ENCODE assay signal across 8 cellular contexts in genomic region chr15:92807971-92808571, GRCh38.
DNase-seq lines count a peak whose midpoint lies in the region; ATAC-seq and TF ChIP-seq lines count a peak whose summit lies in the region.

No MANE protein-coding gene starts in this region.

- peak overlapping the region; percentile 44 to 69 for H3K4me3 ChIP-seq in Panc1 (ENCODE audit: low read depth in 2 of 2, low read length in 2 of 2)
- H3K4me3 ChIP-seq in mammary epithelial cell (replicated peaks in 1 of 3; ENCODE audit: insufficient read depth in 1 of 3, low read depth in 2 of 3, low read length in 3 of 3) = peak overlapping the region in 1 of 3 experiments; percentile 7
- peak overlapping the region; percentile 51 for H3K4me3 ChIP-seq in mucosa of stomach (ENCODE audit: low read length)

- ATAC-seq in Panc1 = no peak
- ATAC-seq in HG03135 (IDR thresholded peaks at IDR 0.05; ENCODE audit: unreplicated experiment) = no peak
- no peak for ATAC-seq in HG03095 (IDR thresholded peaks at IDR 0.05; ENCODE audit: unreplicated experiment)

- intact Hi-C loops in Panc1 (cut with micrococcal nuclease; ENCODE audit: unreplicated experiment) (loop anchor here (5.0 kb wide), 1 partner anchor 109 kb away; no protein-coding TSS in a partner anchor), mammary epithelial cell (cut with micrococcal nuclease) (loop anchor here (1.0 kb wide), 1 partner anchor 110 kb away; no protein-coding TSS in a partner anchor)

- POLR2A ChIA-PET in Panc1 (lab: Charles Lee) = interaction anchor here (0.5 to 5.3 kb wide), 9 partner anchors 11 to 110 kb away, joined by 3 to 84 read pairs (median 5); partner anchors contain the start of gene CHD2

- H3K27me3 ChIP-seq in Panc1 (ENCODE audit: control insufficient read depth, insufficient read depth, low read length) (no peaks in the 10 kb centered on the region), mammary epithelial cell (ENCODE audit: insufficient read depth, low read length) (no peaks in the 10 kb centered on the region), mucosa of stomach (ENCODE audit: control insufficient read depth, insufficient read depth, low read length) (no peaks in the 10 kb centered on the region)

- BruUV-seq in Panc1 (replicated peaks; lab: Mats Ljungman, UMichigan) = TSS peak; percentile 91
- BruUV-seq in mammary epithelial cell (replicated peaks; lab: Mats Ljungman, UMichigan) = no TSS peak

- 67% methylated on average over 13 of the region's 14 CpGs for WGBS in mammary epithelial cell (ENCODE audit: low coverage, missing lambda C conversion rate)

- no peaks in the 10 kb centered on the region for H3K9me3 ChIP-seq in Panc1 (ENCODE audit: control insufficient read depth, insufficient read depth, low read depth, low read length)
- no peaks in the 10 kb centered on the region for H3K9me3 ChIP-seq in mammary epithelial cell (replicated peaks; ENCODE audit: insufficient read depth, low read length)
- no peaks in the 10 kb centered on the region for H3K9me3 ChIP-seq in mucosa of stomach (ENCODE audit: control insufficient read depth, low read length)

- TF ChIP-seq CTCF in Panc1 (IDR thresholded peaks at IDR 0.05) (no peak), mammary epithelial cell (conservative IDR thresholded peaks at IDR 0.05 in 1 of 2, IDR thresholded peaks at IDR 0.05 in 1 of 2; ENCODE audit: extremely low read depth in 1 of 2, insufficient read depth in 1 of 2, low read depth in 1 of 2, low read length in 2 of 2) (no peak)

- in situ Hi-C loops in Panc1 (cut with HindIII; ENCODE audit: low pct_unique_long_range_greater_than_20kb, low sequenced_read_pairs) (no loop called here), mammary epithelial cell (cut with MboI; ENCODE audit: low sequenced_read_pairs in 2 of 2) (loop anchor here (5.0 to 10.0 kb wide), 2 partner anchors 104 to 107 kb away; no protein-coding TSS in a partner anchor)

- CTCF ChIA-PET in Panc1 (lab: Charles Lee) (interaction anchor here (0.6 to 1.7 kb wide), 4 partner anchors 11 to 108 kb away, joined by 4 to 7 read pairs (median 5); no protein-coding TSS in a partner anchor), mammary epithelial cell (lab: Charles Lee; ENCODE audit: low non-redundant PET) (interaction anchor here (0.8 kb wide), 1 partner anchor 108 kb away, joined by 7 read pairs; no protein-coding TSS in a partner anchor)

- dilution Hi-C loops in mammary epithelial cell (cut with HindIII; ENCODE audit: low sequenced_read_pairs) = no loop called here

- H3K79me2 ChIP-seq in mammary epithelial cell (ENCODE audit: insufficient read depth, low read length) = peaks cover 17% of the 10 kb centered on the region

- no peaks in the 10 kb centered on the region; the same call in 1 of the 2 replicates for H3K36me3 ChIP-seq in Panc1 (ENCODE audit: control insufficient read depth, insufficient read depth, low read length)
- H3K36me3 ChIP-seq in mammary epithelial cell (ENCODE audit: insufficient read depth, low read length) = no peaks in the 10 kb centered on the region
- H3K36me3 ChIP-seq in mucosa of stomach (ENCODE audit: control insufficient read depth, insufficient read depth, low read length) = no peaks in the 10 kb centered on the region

- H3K4me1 ChIP-seq in Panc1 (ENCODE audit: control insufficient read depth, insufficient read depth, low read length) = peaks cover 58% of the 10 kb centered on the region
- H3K4me1 ChIP-seq in mammary epithelial cell (ENCODE audit: insufficient read depth, low read length) = peaks cover 44% of the 10 kb centered on the region
- peaks cover 38% of the 10 kb centered on the region for H3K4me1 ChIP-seq in mucosa of stomach (ENCODE audit: control insufficient read depth, insufficient read depth, low read length)

- H3K4me2 ChIP-seq in mammary epithelial cell (ENCODE audit: insufficient read depth, low read depth, low read length) = peak overlapping the region; percentile 77

- peak overlapping the region; percentile 80 for H2AFZ ChIP-seq in mammary epithelial cell (ENCODE audit: low read depth, low read length)

- peak overlapping the region; percentile 100 for H3K27ac ChIP-seq in Panc1 (ENCODE audit: low read length)
- peak overlapping the region; percentile 98 for H3K27ac ChIP-seq in mammary epithelial cell (ENCODE audit: insufficient read depth, low read depth, low read length)

- H3K9ac ChIP-seq in mammary epithelial cell (ENCODE audit: insufficient read depth, low read length) (peak overlapping the region; percentile 67), mucosa of stomach (ENCODE audit: low read length) (peak overlapping the region; percentile 93)

- DNase-seq in NCI-H2171 treated with DMSO at 0.1 percent for 48 hours (lab: John Stamatoyannopoulos, UW) (peak; percentile 39), NCI-H2171 (lab: John Stamatoyannopoulos, UW) (no peak), Panc1 (ENCODE audit: low read depth, low spot score) (no peak), mammary epithelial cell (peak; percentile 40), T1000 (lab: John Stamatoyannopoulos, UW) (no peak)

- no peaks in the 10 kb centered on the region for H4K20me1 ChIP-seq in mammary epithelial cell (ENCODE audit: insufficient read depth, low read length)

Comparison
In these comparisons a context has a peak if more than half of its experiments do, and no peak if none do; other contexts are left out.
1. DNase-seq: peak in NCI-H2171 treated with DMSO at 0.1 percent for 48 hours (single experiment) and mammary epithelial cell (single experiment); none in NCI-H2171 (single experiment), Panc1 (single experiment) and T1000 (single experiment).